Comparison of ENCODE assay signal across 8 cellular contexts in the genomic region with DNA sequence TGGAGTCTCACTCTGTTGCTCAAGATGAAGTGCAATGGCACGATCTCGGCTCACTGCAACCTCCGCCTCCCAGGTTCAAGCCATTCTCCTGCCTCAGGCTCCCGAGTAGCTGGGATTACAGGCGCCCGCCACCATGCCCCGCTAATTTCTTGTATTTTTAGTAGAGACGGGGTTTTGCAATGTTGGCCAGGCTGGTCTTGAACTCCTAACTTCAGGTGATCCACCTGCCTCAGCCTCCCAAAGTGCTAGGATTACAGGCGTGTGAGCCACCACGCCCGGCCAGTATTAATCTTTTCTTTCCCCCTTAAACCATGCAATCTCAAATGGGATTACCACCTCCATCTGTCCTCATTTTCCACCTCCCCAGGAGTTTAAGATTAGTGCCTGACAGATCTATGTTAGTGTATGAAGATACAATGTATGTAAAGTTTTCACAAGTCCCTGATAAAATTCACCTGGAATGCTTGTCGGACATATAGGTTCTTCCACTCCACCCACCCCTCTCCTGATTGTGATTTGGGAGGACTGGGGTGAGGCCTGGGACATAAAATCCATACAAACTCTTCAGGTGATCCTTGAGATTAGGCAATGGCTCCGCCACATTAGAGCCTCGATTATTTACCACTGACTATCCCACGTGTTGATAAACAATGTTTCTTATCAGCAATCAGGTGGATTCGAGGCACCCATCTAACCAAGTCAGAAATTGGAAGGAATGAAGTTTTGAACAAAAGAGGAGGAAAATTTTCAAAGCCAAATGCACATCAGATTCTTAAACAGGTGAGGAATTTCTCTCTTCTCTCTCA. TPM values are rescaled to one million over a fixed set of nuclear protein-coding genes. Genes with fewer than 3 reads are reported as not detected.
DNase-seq lines count a peak whose midpoint lies in the region; ATAC-seq and TF ChIP-seq lines count a peak whose summit lies in the region.

No MANE protein-coding gene starts in this region.

- H3K79me2 ChIP-seq in hepatocyte (peaks cover 60% of the 10 kb centered on the region), smooth muscle cell (ENCODE audit: low read depth) (peaks cover 60% of the 10 kb centered on the region)

- H3K9me3 ChIP-seq in hepatocyte (ENCODE audit: low read depth) (no peaks in the 10 kb centered on the region), smooth muscle cell (replicated peaks; ENCODE audit: low read depth) (no peaks in the 10 kb centered on the region)

- H3K9me2 ChIP-seq in hepatocyte (replicated peaks; ENCODE audit: insufficient read depth), result no peaks in the 10 kb centered on the region

- H3F3A ChIP-seq in smooth muscle cell (ENCODE audit: low read depth), result no peaks in the 10 kb centered on the region

- H4K20me1 ChIP-seq in hepatocyte (ENCODE audit: insufficient read depth, poor library complexity, severe bottlenecking), result peaks cover 21% of the 10 kb centered on the region
- H4K20me1 ChIP-seq in smooth muscle cell (ENCODE audit: low read depth), result peaks cover 43% of the 10 kb centered on the region

- CTCF ChIA-PET in activated B cell treated with CpG ODN at 0.5 μM for 24 hours (lab: Charles Lee), result interaction anchor here (1.3 to 1.7 kb wide), 2 partner anchors 31 to 135 kb away, joined by 3 to 4 read pairs; a partner anchor contains a TSS

- peak overlapping the region; percentile 85 for H3K27ac Mint-ChIP-seq in activated B cell treated with CpG ODN at 0.5 μM for 24 hours

- POLR2A ChIA-PET in activated B cell treated with CpG ODN at 0.5 μM for 24 hours (lab: Charles Lee), result interaction anchor here (0.6 to 2.0 kb wide), 6 partner anchors 8 to 502 kb away, joined by 3 to 11 read pairs (median 6); a partner anchor contains a TSS

- WGBS in hepatocyte (ENCODE audit: low lambda C conversion rate, missing lambda C conversion rate), result 63% methylated on average over 16 of the region's 16 CpGs
- WGBS in smooth muscle cell (ENCODE audit: low lambda C conversion rate), result 70% methylated on average over 16 of the region's 16 CpGs

- H3K4me1 Mint-ChIP-seq in activated B cell treated with CpG ODN at 0.5 μM for 24 hours, result peaks cover 41% of the 10 kb centered on the region

- H3K4me1 ChIP-seq in hepatocyte (ENCODE audit: insufficient read depth) (peaks cover 14% of the 10 kb centered on the region), smooth muscle cell (ENCODE audit: low read depth) (peaks cover 15% of the 10 kb centered on the region)

- peak overlapping the region; percentile 98 for H3K4me3 Mint-ChIP-seq in activated B cell treated with CpG ODN at 0.5 μM for 24 hours

- H3K4me3 ChIP-seq in HFF-Myc (replicated peaks; ENCODE audit: low read depth, low read length), result peak overlapping the region; percentile 95
- H3K4me3 ChIP-seq in hepatocyte, result peak overlapping the region; percentile 92
- H3K4me3 ChIP-seq in smooth muscle cell, result peak overlapping the region; percentile 82

- intact Hi-C loops in activated B cell treated with CpG ODN at 0.5 μM for 24 hours (cut with micrococcal nuclease), result loop anchor here (1.0 to 10.0 kb wide), 5 partner anchors 366 to 1401 kb away; a partner anchor contains a TSS

- peak overlapping the region; percentile 82 for H3K4me2 ChIP-seq in hepatocyte
- H3K4me2 ChIP-seq in smooth muscle cell, result peak overlapping the region; percentile 92

- H3K36me3 Mint-ChIP-seq in activated B cell treated with CpG ODN at 0.5 μM for 24 hours (ENCODE audit: low read depth), result peaks cover 22% of the 10 kb centered on the region

- ATAC-seq in activated B cell treated with CpG ODN at 0.5 μM for 24 hours (ENCODE audit: low read depth), result no peak
- no peak for ATAC-seq in GM21360 (IDR thresholded peaks at IDR 0.05; ENCODE audit: unreplicated experiment)
- ATAC-seq in HG03139 (IDR thresholded peaks at IDR 0.05; ENCODE audit: unreplicated experiment), result no peak

- peaks cover 2% of the 10 kb centered on the region for H3K27me3 Mint-ChIP-seq in activated B cell treated with CpG ODN at 0.5 μM for 24 hours

- no peak for TF ChIP-seq CTCF in HFF-Myc (IDR thresholded peaks at IDR 0.05; ENCODE audit: low read depth, low read length, missing control alignments)
- no peak for TF ChIP-seq CTCF in activated B cell treated with CpG ODN at 0.5 μM for 24 hours (IDR thresholded peaks at IDR 0.05)
- TF ChIP-seq CTCF in hepatocyte (IDR thresholded peaks at IDR 0.05; ENCODE audit: poor library complexity), result no peak
- TF ChIP-seq CTCF in smooth muscle cell (IDR thresholded peaks at IDR 0.05; ENCODE audit: borderline replicate concordance, insufficient read depth, poor library complexity, severe bottlenecking), result no peak

- H3K9ac ChIP-seq in smooth muscle cell (ENCODE audit: low read depth), result peak overlapping the region; percentile 82

- no peak for DNase-seq in HFF-Myc (ENCODE audit: extremely low read depth, low read depth)
- no peak for DNase-seq in activated B cell treated with CpG ODN at 0.5 μM for 24 hours
- DNase-seq in hepatocyte (ENCODE audit: low spot score), result no peak
- DNase-seq in smooth muscle cell (lab: John Stamatoyannopoulos, UW; ENCODE audit: unreplicated experiment), result no peak
- no peak for DNase-seq in COLO829 (ENCODE audit: low spot score)
- DNase-seq in islet precursor cell, result no peak

- H3K36me3 ChIP-seq in hepatocyte (replicated peaks; ENCODE audit: insufficient read depth, low read depth) (no peaks in the 10 kb centered on the region), smooth muscle cell (ENCODE audit: low read depth) (no peaks in the 10 kb centered on the region)

- H2AFZ ChIP-seq in hepatocyte (peak overlapping the region; percentile 79), smooth muscle cell (ENCODE audit: low read depth) (no peak overlapping the region)

- H3K27ac ChIP-seq in hepatocyte (peak overlapping the region; percentile 87), smooth muscle cell (ENCODE audit: low read depth) (peak overlapping the region; percentile 36)

- no peaks in the 10 kb centered on the region for H3K9me3 Mint-ChIP-seq in activated B cell treated with CpG ODN at 0.5 μM for 24 hours

- H3K27me3 ChIP-seq in hepatocyte, result no peaks in the 10 kb centered on the region
- H3K27me3 ChIP-seq in smooth muscle cell (ENCODE audit: low read depth), result peaks cover 6% of the 10 kb centered on the region

RNA-seq across cellular contexts. Expression of a gene that starts 1.2 kb away (rescaled TPM):
- total RNA-seq in activated B cell treated with CpG ODN at 0.5 μM for 24 hours (57.6 and 57.8 TPM in 2 replicates), hepatocyte (32.3 and 35.2 TPM in 2 replicates), smooth muscle cell (47.6 and 53.7 TPM in 2 replicates)
- polyA plus RNA-seq in hepatocyte (47.9 and 71.4 TPM in 2 replicates), smooth muscle cell (79.3 and 79.6 TPM in 2 replicates)

RNA-seq across cellular contexts. Expression of a gene that starts 58.1 kb away (rescaled TPM):
- total RNA-seq in activated B cell treated with CpG ODN at 0.5 μM for 24 hours (0.78 and 1.9 TPM in 2 replicates), hepatocyte (0.50 TPM in 1 of 2 replicates, not detected in the other), smooth muscle cell (2.4 TPM in 1 of 2 replicates, not detected in the other)
- polyA plus RNA-seq in hepatocyte (2.0 and 3.4 TPM in 2 replicates), smooth muscle cell (3.8 and 5.4 TPM in 2 replicates)
